ENCODE assay signal across 8 cellular contexts in the genomic region with DNA sequence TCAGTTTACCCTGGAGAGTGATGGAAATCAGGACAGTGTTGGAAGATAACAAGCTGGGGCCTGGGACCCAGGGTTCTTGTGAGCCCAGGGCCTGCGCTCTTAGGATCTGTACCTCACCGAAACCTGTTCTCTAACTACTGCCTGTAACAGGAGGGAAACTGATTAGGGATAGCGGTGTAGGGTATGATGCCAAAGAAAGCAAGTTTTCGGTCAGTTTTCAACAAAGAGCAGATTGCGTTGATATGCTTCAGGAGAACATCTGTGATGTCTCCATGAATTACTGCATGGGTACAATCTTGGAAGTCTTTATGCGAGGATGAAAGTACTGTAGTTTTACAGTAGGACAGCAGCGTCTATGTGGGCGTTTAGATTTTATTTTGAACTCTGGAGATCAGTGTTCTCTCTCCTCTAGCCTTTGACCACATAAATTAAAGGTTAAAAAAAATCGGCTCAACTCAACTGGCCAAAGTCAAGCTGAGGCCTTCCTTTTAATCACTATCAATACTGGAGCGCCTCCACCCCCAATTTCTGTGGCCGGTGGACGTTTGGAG. TPM values are rescaled to one million over a fixed set of nuclear protein-coding genes. Genes with fewer than 3 reads are reported as not detected.
DNase-seq lines count a peak whose midpoint lies in the region; ATAC-seq and TF ChIP-seq lines count a peak whose summit lies in the region.

No MANE protein-coding gene starts in this region.

- ATAC-seq in T-helper 17 cell (no peak), GM21381 (IDR thresholded peaks at IDR 0.05; ENCODE audit: unreplicated experiment) (no peak), left colon (no peak)

- no peak overlapping the region for H3K27ac Mint-ChIP-seq in CD8-positive, alpha-beta memory T cell
- no peak overlapping the region for H3K27ac Mint-ChIP-seq in T-helper 17 cell

- no peak overlapping the region for H3K4me3 ChIP-seq in CD8-positive, alpha-beta memory T cell (ENCODE audit: low read length)
- H3K4me3 ChIP-seq in fibroblast of mammary gland (ENCODE audit: control insufficient read depth, low read depth, low read length) (peak overlapping the region; percentile 80), ovary (peak overlapping the region; percentile 60)

- peaks cover 34 to 39% (median 35%) of the 10 kb centered on the region in 3 donors for H3K4me1 Mint-ChIP-seq in CD8-positive, alpha-beta memory T cell
- peaks cover 35% of the 10 kb centered on the region for H3K4me1 Mint-ChIP-seq in T-helper 17 cell

- CTCF ChIA-PET in CD8-positive, alpha-beta memory T cell (lab: Charles Lee): interaction anchor here (2.8 kb wide), 1 partner anchor 383 kb away, joined by 6 read pairs; no protein-coding TSS in a partner anchor

- no peaks in the 10 kb centered on the region for H3K36me3 ChIP-seq in CD8-positive, alpha-beta memory T cell (ENCODE audit: insufficient read depth, low read length)
- no peaks in the 10 kb centered on the region for H3K36me3 ChIP-seq in ovary

- H3K9me3 Mint-ChIP-seq in CD8-positive, alpha-beta memory T cell: no peaks in the 10 kb centered on the region

- H3K36me3 Mint-ChIP-seq in CD8-positive, alpha-beta memory T cell: peaks cover 0 to 9% (median 0%) of the 10 kb centered on the region in 3 donors
- peaks cover 2% of the 10 kb centered on the region for H3K36me3 Mint-ChIP-seq in T-helper 17 cell (ENCODE audit: low read depth)

- intact Hi-C loops in ovary (cut with DNase I) (loop anchor here (5.0 to 10.0 kb wide), 8 partner anchors 58 to 524 kb away; partner anchors contain the start of gene AUH (in 1 of the 4)), left colon (cut with DNase I, micrococcal nuclease) (no loop called here)

- no peaks in the 10 kb centered on the region for H3K9me3 ChIP-seq in CD8-positive, alpha-beta memory T cell (ENCODE audit: low read length)
- H3K9me3 ChIP-seq in T-helper 17 cell (ENCODE audit: control insufficient read depth, low read length, poor library complexity, severe bottlenecking) (no peaks in the 10 kb centered on the region), ovary (no peaks in the 10 kb centered on the region)

- peak overlapping the region; percentile 13 to 49 (median 38) for H3K4me3 Mint-ChIP-seq in CD8-positive, alpha-beta memory T cell
- H3K4me3 Mint-ChIP-seq in T-helper 17 cell: peak overlapping the region; percentile 47

- peaks cover 35% of the 10 kb centered on the region for H3K4me1 ChIP-seq in CD8-positive, alpha-beta memory T cell (ENCODE audit: insufficient read depth, low read length)
- peaks cover 10% of the 10 kb centered on the region for H3K4me1 ChIP-seq in ovary (ENCODE audit: insufficient read depth)

- no peaks in the 10 kb centered on the region for H3K27me3 ChIP-seq in CD8-positive, alpha-beta memory T cell (ENCODE audit: insufficient read depth, low read length, poor library complexity, severe bottlenecking)
- no peaks in the 10 kb centered on the region for H3K27me3 ChIP-seq in ovary

- no peak for TF ChIP-seq EP300 in ovary (IDR thresholded peaks at IDR 0.05)

- no peak for TF ChIP-seq CTCF in fibroblast of mammary gland (conservative IDR thresholded peaks at IDR 0.05; ENCODE audit: control insufficient read depth, insufficient read depth, low read depth, low read length)
- no peak for TF ChIP-seq CTCF in ovary (IDR thresholded peaks at IDR 0.05)

- no peak overlapping the region for H3K27ac ChIP-seq in CD8-positive, alpha-beta memory T cell (ENCODE audit: low read depth, low read length)
- peak overlapping the region in 1 of 2 donors; percentile 95 for H3K27ac ChIP-seq in ovary

- TF ChIP-seq POLR2A in ovary (IDR thresholded peaks at IDR 0.05): no peak

- no peak for DNase-seq in CD8-positive, alpha-beta memory T cell
- DNase-seq in T-helper 17 cell (no peak), fibroblast of mammary gland (ENCODE audit: low read depth) (peak; percentile 51), ovary (no peak), NCI-H146 treated with DMSO at 0.1 percent for 48 hours (lab: John Stamatoyannopoulos, UW; ENCODE audit: unreplicated experiment) (no peak), NCI-H510A (lab: John Stamatoyannopoulos, UW) (no peak), left colon (no peak)

- WGBS in ovary, 3 donors: 42 to 47% (median 44%) methylated on average over 12 of the region's 12 CpGs

- POLR2A ChIA-PET in CD8-positive, alpha-beta memory T cell (lab: Charles Lee): no interaction called here

- peaks cover 22 to 36% of the 10 kb centered on the region in 2 donors for H3K27me3 Mint-ChIP-seq in CD8-positive, alpha-beta memory T cell
- peaks cover 40% of the 10 kb centered on the region for H3K27me3 Mint-ChIP-seq in T-helper 17 cell

RNA-seq across cellular contexts. Expression of gene NFIL3, which starts 3.1 kb away (rescaled TPM):
- total RNA-seq in CD8-positive, alpha-beta memory T cell: 10 to 100 TPM; 68.6 to 69.3 TPM
- polyA plus RNA-seq in CD8-positive, alpha-beta memory T cell: 5.4 TPM
- total RNA-seq in T-helper 17 cell: 10 to 100 TPM; 20.1 to 22.1 TPM
- 10 to 100 TPM; 40.2 to 87.0 (median 71.4) TPM for total RNA-seq in ovary
- 10 to 100 TPM; 31.8 to 37.5 TPM for polyA plus RNA-seq in ovary
- total RNA-seq in left colon: 10 to 100 TPM; 13.7 to 23.5 TPM

RNA-seq across cellular contexts. Expression of gene AUH, which starts 58.8 kb away (rescaled TPM):
- 10 to 100 TPM; 33.5 to 35.0 TPM for total RNA-seq in CD8-positive, alpha-beta memory T cell
- 12.8 TPM for polyA plus RNA-seq in CD8-positive, alpha-beta memory T cell
- total RNA-seq in T-helper 17 cell (10 to 100 TPM; 15.2 to 17.2 TPM), ovary (10 to 100 TPM; 12.0 to 48.5 (median 23.2) TPM), left colon (10 to 100 TPM; 30.4 to 36.0 TPM)
- polyA plus RNA-seq in ovary: 10 to 100 TPM; 15.6 to 18.2 TPM

Comparison
In these comparisons a context has a peak if more than half of its experiments do, and no peak if none do; other contexts are left out.
1. intact Hi-C loops: an anchor here in ovary (5.0 to 10.0 kb wide); none called in left colon.